In the genomic region with DNA sequence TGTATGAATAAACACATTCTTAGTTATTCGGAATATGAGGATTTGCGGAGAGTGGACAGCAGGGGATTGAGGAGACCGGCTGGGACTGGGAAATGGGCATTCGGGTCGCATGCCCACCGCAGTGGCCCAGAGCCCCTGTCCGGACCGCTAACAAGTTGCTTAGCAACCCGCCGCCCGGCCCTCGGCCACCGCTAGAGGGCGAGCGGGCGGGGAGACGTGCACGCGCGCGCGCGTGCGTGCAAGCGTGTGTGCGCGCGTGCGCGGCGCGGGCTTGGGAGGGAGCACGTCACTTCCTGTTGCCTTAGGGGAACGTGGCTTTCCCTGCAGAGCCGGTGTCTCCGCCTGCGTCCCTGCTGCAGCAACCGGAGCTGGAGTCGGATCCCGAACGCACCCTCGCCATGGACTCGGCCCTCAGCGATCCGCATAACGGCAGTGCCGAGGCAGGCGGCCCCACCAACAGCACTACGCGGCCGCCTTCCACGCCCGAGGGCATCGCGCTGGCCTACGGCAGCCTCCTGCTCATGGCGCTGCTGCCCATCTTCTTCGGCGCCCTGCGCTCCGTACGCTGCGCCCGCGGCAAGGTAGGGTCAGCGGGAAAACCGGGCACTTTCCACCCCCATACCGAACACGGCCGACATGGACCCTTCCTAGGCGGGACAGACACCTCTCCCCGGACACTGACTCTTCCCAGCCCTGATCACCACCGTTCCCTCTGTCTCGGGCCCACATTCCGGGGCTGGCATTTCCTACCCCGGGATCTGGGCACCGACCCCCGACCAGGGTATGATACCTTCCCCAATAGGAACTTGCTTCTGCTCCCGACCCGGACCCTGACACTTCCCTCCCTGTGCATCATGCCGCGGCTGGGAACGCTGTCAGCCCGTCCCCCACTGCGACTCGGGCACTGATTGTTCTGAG, we compare ENCODE assay signal across 8 cellular contexts. TPM values are rescaled to one million over a fixed set of nuclear protein-coding genes. Genes with fewer than 3 reads are reported as not detected.
DNase-seq lines count a peak whose midpoint lies in the region; ATAC-seq and TF ChIP-seq lines count a peak whose summit lies in the region.

A gene with protein sequence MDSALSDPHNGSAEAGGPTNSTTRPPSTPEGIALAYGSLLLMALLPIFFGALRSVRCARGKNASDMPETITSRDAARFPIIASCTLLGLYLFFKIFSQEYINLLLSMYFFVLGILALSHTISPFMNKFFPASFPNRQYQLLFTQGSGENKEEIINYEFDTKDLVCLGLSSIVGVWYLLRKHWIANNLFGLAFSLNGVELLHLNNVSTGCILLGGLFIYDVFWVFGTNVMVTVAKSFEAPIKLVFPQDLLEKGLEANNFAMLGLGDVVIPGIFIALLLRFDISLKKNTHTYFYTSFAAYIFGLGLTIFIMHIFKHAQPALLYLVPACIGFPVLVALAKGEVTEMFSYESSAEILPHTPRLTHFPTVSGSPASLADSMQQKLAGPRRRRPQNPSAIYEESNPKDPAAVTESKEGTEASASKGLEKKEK (plus strand): TSS at position 289 of the 918 bp plus-strand sequence. CDS start 110 bp downstream, at position 399.

- DNase-seq in RKO (ENCODE audit: low spot score) (peak; percentile 97), fibroblast of peridontal ligament (ENCODE audit: extremely low read depth) (peak; percentile 91)
- peak; percentile 90 for DNase-seq in natural killer cell treated with Interleukin-12 subunit alpha and Interleukin-12 subunit beta and Interleukin-15 and Interleukin-18, amount 100 ng/mL, for 72 hours (ENCODE audit: low spot score)
- DNase-seq in stimulated activated naive CD8-positive, alpha-beta T cell treated with anti-CD3 and anti-CD28 coated beads, Interleukin-15, Interleukin-2, amounts not matched to agents 100 U/mL and 50 U/mL, for 24 hours, result peak; percentile 92

- no peaks in the 10 kb centered on the region for H3K27me3 ChIP-seq in DOHH2 (ENCODE audit: control insufficient read depth, low read length)

- H3K9me3 ChIP-seq in DOHH2 (ENCODE audit: control insufficient read depth, insufficient read depth, low read length) (no peaks in the 10 kb centered on the region), KOPT-K1 (ENCODE audit: insufficient read depth, low read length, poor library complexity, severe bottlenecking) (no peaks in the 10 kb centered on the region)

- peaks cover 50% of the 10 kb centered on the region for H3K79me2 ChIP-seq in DOHH2 (ENCODE audit: control insufficient read depth, low read length)

- H3K4me2 ChIP-seq in DOHH2 (ENCODE audit: low read length), result peak within 1 kb of the TSS; percentile 85

- no peak within 1 kb of the TSS for H3K4me3 Mint-ChIP-seq in activated T-helper 17 cell treated with anti-CD3 and anti-CD28 coated beads, Interleukin-2, amount 50 U/mL, for 72 hours
- no peak within 1 kb of the TSS for H3K4me3 Mint-ChIP-seq in natural killer cell treated with Interleukin-12 subunit alpha and Interleukin-12 subunit beta and Interleukin-15 and Interleukin-18, amount 100 ng/mL, for 72 hours

- peaks cover 7% of the 10 kb centered on the region for H3K4me1 Mint-ChIP-seq in activated T-helper 17 cell treated with anti-CD3 and anti-CD28 coated beads, Interleukin-2, amount 50 U/mL, for 72 hours
- H3K4me1 Mint-ChIP-seq in natural killer cell treated with Interleukin-12 subunit alpha and Interleukin-12 subunit beta and Interleukin-15 and Interleukin-18, amount 100 ng/mL, for 72 hours (ENCODE audit: low read depth in 2 of 2), result peaks cover 4 to 6% of the 10 kb centered on the region in 2 donors

- H3K27ac ChIP-seq in DOHH2 (ENCODE audit: low read depth, low read length) (no peak within 1 kb of the TSS), KOPT-K1 (ENCODE audit: low read depth, low read length, poor library complexity, severe bottlenecking) (peak within 1 kb of the TSS; percentile 80)

- H3K36me3 ChIP-seq in DOHH2 (ENCODE audit: control insufficient read depth, low read length), result peaks cover 37% of the 10 kb centered on the region
- H3K36me3 ChIP-seq in KOPT-K1 (ENCODE audit: insufficient read depth, low read length), result peaks cover 26% of the 10 kb centered on the region

- H3F3A ChIP-seq in DOHH2 (ENCODE audit: control insufficient read depth, insufficient read depth), result no peaks in the 10 kb centered on the region

- TF ChIP-seq CTCF in DOHH2 (IDR thresholded peaks at IDR 0.05; ENCODE audit: low read depth, low read length, poor library complexity, severe bottlenecking), result peak; percentile 88

- no peaks in the 10 kb centered on the region for H3K9me2 ChIP-seq in DOHH2 (replicated peaks; ENCODE audit: control insufficient read depth, low read length)

- H3K36me3 Mint-ChIP-seq in activated T-helper 17 cell treated with anti-CD3 and anti-CD28 coated beads, Interleukin-2, amount 50 U/mL, for 72 hours (ENCODE audit: low read depth), result peaks cover 8% of the 10 kb centered on the region
- peaks cover 3% of the 10 kb centered on the region for H3K36me3 Mint-ChIP-seq in natural killer cell treated with Interleukin-12 subunit alpha and Interleukin-12 subunit beta and Interleukin-15 and Interleukin-18, amount 100 ng/mL, for 72 hours

- ATAC-seq in GM21737 (IDR thresholded peaks at IDR 0.05; ENCODE audit: unreplicated experiment), result peak; percentile 83
- peak; percentile 82 for ATAC-seq in activated T-helper 17 cell treated with anti-CD3 and anti-CD28 coated beads, Interleukin-2, amount 50 U/mL, for 72 hours (replicated peaks)
- ATAC-seq in natural killer cell treated with Interleukin-12 subunit alpha and Interleukin-12 subunit beta and Interleukin-15 and Interleukin-18, amount 100 ng/mL, for 72 hours, result peak; percentile 94
- ATAC-seq in stimulated activated naive CD8-positive, alpha-beta T cell treated with anti-CD3 and anti-CD28 coated beads, Interleukin-15, Interleukin-2, amounts not matched to agents 100 U/mL and 50 U/mL, for 24 hours, result peak; percentile 79

- no peaks in the 10 kb centered on the region for H3K27me3 Mint-ChIP-seq in activated T-helper 17 cell treated with anti-CD3 and anti-CD28 coated beads, Interleukin-2, amount 50 U/mL, for 72 hours
- no peaks in the 10 kb centered on the region for H3K27me3 Mint-ChIP-seq in natural killer cell treated with Interleukin-12 subunit alpha and Interleukin-12 subunit beta and Interleukin-15 and Interleukin-18, amount 100 ng/mL, for 72 hours

- no peak within 1 kb of the TSS for H3K27ac Mint-ChIP-seq in activated T-helper 17 cell treated with anti-CD3 and anti-CD28 coated beads, Interleukin-2, amount 50 U/mL, for 72 hours
- no peak within 1 kb of the TSS for H3K27ac Mint-ChIP-seq in natural killer cell treated with Interleukin-12 subunit alpha and Interleukin-12 subunit beta and Interleukin-15 and Interleukin-18, amount 100 ng/mL, for 72 hours

- peak within 1 kb of the TSS; percentile 96 for H3K4me3 ChIP-seq in DOHH2 (ENCODE audit: low read length)

- 0 out of 2 replicates have a peak, but pooled peaks cover 3% of the 10 kb centered on the region for H4K20me1 ChIP-seq in DOHH2 (ENCODE audit: control insufficient read depth, insufficient read depth, low read depth, low read length)

- peaks cover 26% of the 10 kb centered on the region for H3K4me1 ChIP-seq in DOHH2 (ENCODE audit: control insufficient read depth, low read length)

- H3K9me3 Mint-ChIP-seq in activated T-helper 17 cell treated with anti-CD3 and anti-CD28 coated beads, Interleukin-2, amount 50 U/mL, for 72 hours, result no peaks in the 10 kb centered on the region
- H3K9me3 Mint-ChIP-seq in natural killer cell treated with Interleukin-12 subunit alpha and Interleukin-12 subunit beta and Interleukin-15 and Interleukin-18, amount 100 ng/mL, for 72 hours, result no peaks in the 10 kb centered on the region

RNA-seq across cellular contexts. Expression of the gene that starts here (rescaled TPM):
- total RNA-seq in activated T-helper 17 cell treated with anti-CD3 and anti-CD28 coated beads, Interleukin-2, amount 50 U/mL, for 72 hours, result 100 to 1,000 TPM; 129 to 164 TPM
- 100 to 1,000 TPM; 233 to 257 TPM for total RNA-seq in natural killer cell treated with Interleukin-12 subunit alpha and Interleukin-12 subunit beta and Interleukin-15 and Interleukin-18, amount 100 ng/mL, for 72 hours
